ENCODE assay signal across 1 cellular context in genomic region chr1:38860464-38860816, GRCh38.
TF ChIP-seq lines count a peak whose summit lies in the region.

No MANE protein-coding gene starts in this region.

TF ChIP-seq in endothelial cell of umbilical vein, 7 proteins besides CTCF, POLR2A, EP300 and RAD21 (continued from another document):
- TF ChIP-seq GATA2 (IDR thresholded peaks at IDR 0.05; ENCODE audit: insufficient read depth, insufficient read length, low read depth, low read length) (no peak), JUN (IDR thresholded peaks at IDR 0.05; ENCODE audit: borderline replicate concordance, insufficient read depth, insufficient read length, low read depth) (no peak), MAX (IDR thresholded peaks at IDR 0.05; ENCODE audit: insufficient read depth, insufficient read length) (no peak)
